Comparison of ENCODE assay signal across 1 cellular context in genomic region chr7:157087646-157088045, GRCh38.
TF ChIP-seq lines count a peak whose summit lies in the region.

No MANE protein-coding gene starts in this region.

TF ChIP-seq in K562, 482 proteins besides CTCF, POLR2A, EP300 and RAD21 (continued from another document):
- TF ChIP-seq ZNF512 (tag; IDR thresholded peaks at IDR 0.05) (no peak), ZNF444 (CRISPR knock-in tag; IDR thresholded peaks at IDR 0.05) (no peak), HOXB6 (CRISPR knock-in tag; IDR thresholded peaks at IDR 0.05; ENCODE audit: borderline replicate concordance) (no peak)
